In genomic region chrX:48854898-48855297, GRCh38 we compare ENCODE assay signal across 1 cellular context.
TF ChIP-seq lines count a peak whose summit lies in the region.

No MANE protein-coding gene starts in this region.

TF ChIP-seq in IMR-90, 13 proteins besides CTCF, POLR2A, EP300 and RAD21 (continued from another document):
- TF ChIP-seq MAFK (IDR thresholded peaks at IDR 0.05; ENCODE audit: low read depth, low read length) (no peak), BHLHE40 (IDR thresholded peaks at IDR 0.05; ENCODE audit: low read depth, low read length) (no peak)
